ENCODE assay signal across 8 cellular contexts in genomic region chr20:48090314-48090713, GRCh38.
"Had no signal": no experiment of that assay in that cellular context is flagged by ENCODE, and none has a peak within 500 bp of the region (broad histone marks: within the 10 kb centered on the region; RNA-seq: fewer than 3 reads in every experiment).

No MANE protein-coding gene starts in this region.

- DNase-seq: GDM1, GF-D8 had no signal

- ATAC-seq: GM12878 had no signal

- FAIRE-seq: G401.6, GM12878, GM12891, GM12892, GM18507, GM19239 had no signal

- H3K4me3 ChIP-seq: GM12878 had no signal
